In the genomic region with DNA sequence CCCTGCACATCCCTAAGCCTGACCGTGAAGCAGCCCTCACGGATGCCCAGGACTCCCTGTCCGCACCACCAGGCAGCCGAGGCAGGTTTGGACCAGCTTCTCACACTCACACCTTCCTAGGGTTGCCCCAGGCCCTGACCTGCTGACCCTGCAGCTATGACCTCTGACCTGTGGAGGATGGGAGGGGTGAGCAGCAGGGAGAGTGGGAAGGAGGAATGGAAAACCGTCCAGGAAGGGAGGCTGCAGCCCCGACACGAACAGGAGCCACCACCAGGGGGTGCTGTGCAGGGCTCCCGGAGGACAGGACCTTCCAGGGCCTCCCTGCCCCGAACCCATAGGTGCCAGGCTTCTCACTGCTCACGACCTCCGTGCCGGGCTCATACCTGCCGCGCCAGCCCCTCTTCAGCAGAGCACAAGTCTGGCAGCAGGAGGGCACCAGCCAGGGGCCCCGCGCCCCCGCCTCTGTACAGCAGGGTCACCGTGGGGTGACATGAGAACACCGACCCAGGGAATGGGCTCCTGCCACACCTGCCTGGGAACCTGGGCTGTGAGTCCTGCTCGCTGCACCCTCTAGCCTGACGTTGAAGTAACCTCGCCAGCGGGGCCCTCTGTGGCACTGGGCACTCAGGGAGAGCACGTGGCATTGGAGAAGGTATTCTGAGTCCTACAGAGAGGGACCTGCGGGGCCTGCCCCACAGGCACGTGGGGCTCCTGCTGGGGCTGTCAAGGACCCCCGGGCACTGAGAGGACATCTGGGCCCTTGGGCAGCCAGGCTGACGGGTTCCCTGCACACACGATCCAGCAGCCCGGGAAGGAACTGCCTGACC, we compare ENCODE assay signal across 8 cellular contexts. TPM values are rescaled to one million over a fixed set of nuclear protein-coding genes. Genes with fewer than 3 reads are reported as not detected.
DNase-seq lines count a peak whose midpoint lies in the region; ATAC-seq and TF ChIP-seq lines count a peak whose summit lies in the region.

No MANE protein-coding gene starts in this region.

- no peaks in the 10 kb centered on the region for H3K36me3 Mint-ChIP-seq in WTC11

- peak; percentile 84 for TF ChIP-seq CTCF in LNCaP clone FGC (IDR thresholded peaks at IDR 0.05; ENCODE audit: control insufficient read depth, extremely low read depth, insufficient read depth)
- TF ChIP-seq CTCF in WTC11 (IDR thresholded peaks at IDR 0.05): peak; percentile 94

- H3K27ac Mint-ChIP-seq in WTC11: peak overlapping the region; percentile 70; the same call in 1 of the 2 replicates

- CTCF ChIA-PET in WTC11 (lab: Charles Lee): interaction anchor here (0.5 to 5.4 kb wide), 17 partner anchors 8 to 374 kb away, joined by 3 to 81 read pairs (median 4); no protein-coding TSS in a partner anchor

- H3K4me3 ChIP-seq in LNCaP clone FGC (ENCODE audit: low read depth, low read length): no peak overlapping the region

- ATAC-seq in WTC11 (peak; percentile 63), GM21390 (IDR thresholded peaks at IDR 0.05; ENCODE audit: unreplicated experiment) (no peak), HG03045 (IDR thresholded peaks at IDR 0.05; ENCODE audit: unreplicated experiment) (no peak)

- POLR2A ChIA-PET in WTC11 (lab: Charles Lee): interaction anchor here (1.4 to 1.5 kb wide), 2 partner anchors 66 to 472 kb away, joined by 4 to 5 read pairs; no protein-coding TSS in a partner anchor

- in situ Hi-C loops in T47D (cut with HindIII; ENCODE audit: low pct_unique_long_range_greater_than_20kb, low sequenced_read_pairs): no loop called here

- peaks cover 13% of the 10 kb centered on the region for H3K4me1 Mint-ChIP-seq in WTC11

- DNase-seq in DMS79 treated with DMSO at 0.1 percent for 48 hours (lab: John Stamatoyannopoulos, UW) (peak; percentile 23), LNCaP clone FGC (ENCODE audit: low read depth) (no peak), WTC11 (ENCODE audit: low spot score) (peak; percentile 94), T47D (ENCODE audit: low read depth in 1 of 2, low spot score in 1 of 2) (peak; percentile 82 to 92), inferior parietal cortex (ENCODE audit: extremely low spot score) (peak; percentile 64)
- peak; percentile 46 to 57 for DNase-seq in stimulated activated CD4-positive, alpha-beta T cell treated with anti-CD3 and anti-CD28 coated beads, Interleukin-15, amount 100 ng/mL, for 48 hours (ENCODE audit: low read depth in 2 of 2)

- H3K27me3 Mint-ChIP-seq in WTC11 (ENCODE audit: low read depth): no peaks in the 10 kb centered on the region

- H3K4me3 Mint-ChIP-seq in WTC11: no peak overlapping the region

- H3K9me3 Mint-ChIP-seq in WTC11: no peaks in the 10 kb centered on the region

TF ChIP-seq in WTC11, 78 proteins besides CTCF, POLR2A, EP300 and RAD21:
- TF ChIP-seq FOXP1 (CRISPR knock-in tag; IDR thresholded peaks at IDR 0.05; ENCODE audit: borderline replicate concordance): 0 out of 2 replicates have a peak, but pooled peaks have one; percentile 15
- no peak for TF ChIP-seq CREB1 (CRISPR knock-in tag; IDR thresholded peaks at IDR 0.05)
- peak; percentile 80 for TF ChIP-seq NR2C2 (CRISPR knock-in tag; IDR thresholded peaks at IDR 0.05)

RNA-seq across cellular contexts. Expression of gene CTU2, which starts 37.6 kb away (rescaled TPM):
- total RNA-seq in WTC11 (2021): 42.1 to 52.4 TPM (median 43.7 TPM) in 3 replicates

RNA-seq across cellular contexts. Expression of gene RNF166, which starts 37.7 kb away (rescaled TPM):
- 38.5 to 46.2 TPM (median 40.5 TPM) in 3 replicates for total RNA-seq in WTC11 (2021)

RNA-seq across cellular contexts. Expression of gene PIEZO1, which starts 41.1 kb away (rescaled TPM):
- 68.3 to 75.1 TPM (median 71.3 TPM) in 3 replicates for total RNA-seq in WTC11 (2021)

RNA-seq across cellular contexts. Expression of gene SNAI3, which starts 57.6 kb away (rescaled TPM):
- 8.0 to 9.4 TPM (median 9.1 TPM) in 3 replicates for total RNA-seq in WTC11 (2021)

RNA-seq across cellular contexts. Expression of gene CDT1, which starts 59.7 kb away (rescaled TPM):
- total RNA-seq in WTC11 (2021): 142 to 154 TPM (median 149 TPM) in 3 replicates
